8 cellular contexts compared by ENCODE assay signal in genomic region chr5:108748354-108749129, GRCh38. TPM values are rescaled to one million over a fixed set of nuclear protein-coding genes. Genes with fewer than 3 reads are reported as not detected.
A peak's percentile ranks its signal among the peaks of the same experiment; 100 is the strongest.
DNase-seq lines count a peak whose midpoint lies in the region; ATAC-seq and TF ChIP-seq lines count a peak whose summit lies in the region.

No MANE protein-coding gene starts in this region.

- H3K4me3 ChIP-seq in BE2C (ENCODE audit: low read depth, low read length) = peak overlapping the region; percentile 69
- H3K4me3 ChIP-seq in colonic mucosa = peak overlapping the region; percentile 81

- TF ChIP-seq CTCF in BE2C (IDR thresholded peaks at IDR 0.05; ENCODE audit: low read depth, low read length) (peak; percentile 17; the same call in 1 of the 2 replicates), colonic mucosa (IDR thresholded peaks at IDR 0.05) (no peak)

- H3K9ac ChIP-seq in colonic mucosa (ENCODE audit: low read depth in 2 of 2, low read length in 2 of 2) = peak overlapping the region; percentile 93 to 95

- no peaks in the 10 kb centered on the region for H3K27me3 ChIP-seq in BE2C
- H3K27me3 ChIP-seq in colonic mucosa = no peaks in the 10 kb centered on the region
- H3K27me3 ChIP-seq in layer of hippocampus (ENCODE audit: control insufficient read depth, insufficient read depth, low read length) = no peaks in the 10 kb centered on the region

- peak; percentile 96 for ATAC-seq in HG03432 (IDR thresholded peaks at IDR 0.05; ENCODE audit: unreplicated experiment)

- H3K4me1 ChIP-seq in BE2C (no peaks in the 10 kb centered on the region), colonic mucosa (no peaks in the 10 kb centered on the region)

- H3K36me3 ChIP-seq in BE2C = no peaks in the 10 kb centered on the region
- no peaks in the 10 kb centered on the region for H3K36me3 ChIP-seq in colonic mucosa

- DNase-seq in BE2C (peak; percentile 99), NCI-H460 (ENCODE audit: extremely low read depth, low read depth) (peak; percentile 98), colonic mucosa (peak; percentile 99)
- DNase-seq in activated CD4-positive, alpha-beta T cell treated with anti-CD3 and anti-CD28 coated beads for 48 hours = peak; percentile 98
- DNase-seq in stimulated activated CD4-positive, alpha-beta T cell treated with anti-CD3 and anti-CD28 coated beads, Interleukin-1b, Interleukin-23, amount 100 ng/mL, for 4 hours (ENCODE audit: low read depth in 2 of 2) = peak; percentile 92

- intact Hi-C loops in colonic mucosa (cut with DNase I) = no loop called here

- TF ChIP-seq POLR2A in GM19099 (IDR thresholded peaks at IDR 0.05; ENCODE audit: extremely low read depth, insufficient read length, low read depth) = peak; percentile 99

- H3K9me3 ChIP-seq in BE2C = no peaks in the 10 kb centered on the region
- no peaks in the 10 kb centered on the region for H3K9me3 ChIP-seq in colonic mucosa

- H3K27ac ChIP-seq in colonic mucosa = peak overlapping the region; percentile 87
- peak overlapping the region; percentile 95 for H3K27ac ChIP-seq in layer of hippocampus (ENCODE audit: low read depth, low read length)

RNA-seq across cellular contexts. Expression of gene FER, which starts 0.8 kb away (rescaled TPM):
- polyA plus RNA-seq in BE2C (2012; ENCODE audit: insufficient read depth, insufficient read length, low read depth) = 6.9 TPM
- 12.9 and 14.4 TPM in 2 replicates for total RNA-seq in NCI-H460 (2014; rRNA removed; shearing (Covaris generic))
- 2.5 and 4.1 TPM in 2 replicates for polyA plus RNA-seq in NCI-H460 (2014; cell fraction: nucleus; rRNA removed)
- 10 to 100 TPM; 10.8 to 15.7 TPM for total RNA-seq in colonic mucosa

Comparison
In these comparisons a context has a peak if more than half of its experiments do, and no peak if none do; other contexts are left out.
1. Peak in every context shown above with its lines: DNase-seq, ATAC-seq, H3K4me3 ChIP-seq and H3K27ac ChIP-seq.